1 cellular context compared by ENCODE assay signal in the genomic region with DNA sequence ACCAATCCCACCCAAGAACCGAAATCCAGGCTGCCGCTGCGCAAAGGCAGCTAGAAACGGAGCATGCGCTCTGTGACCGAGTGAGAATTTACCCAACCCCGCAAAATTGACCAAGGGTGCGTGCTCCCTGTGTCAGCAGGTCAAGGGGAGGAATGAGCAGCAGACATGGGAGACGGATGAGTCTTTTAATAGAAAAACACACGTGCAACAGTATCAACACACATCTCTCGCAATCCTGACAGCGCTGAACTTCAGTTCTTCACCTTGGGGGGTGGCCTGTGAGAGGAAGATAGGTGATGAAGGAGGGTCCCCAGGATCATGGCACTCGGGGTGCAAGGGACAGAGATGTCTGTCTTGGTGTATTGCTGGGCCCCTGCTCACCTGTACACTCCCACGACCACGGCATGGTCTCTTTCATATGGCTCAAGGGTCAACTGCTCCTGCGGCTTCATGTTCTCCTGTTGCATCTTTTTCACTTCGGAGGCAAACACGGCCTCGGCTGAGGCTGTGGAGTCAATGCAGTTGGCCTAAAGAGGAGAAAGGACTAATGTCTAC.
TF ChIP-seq lines count a peak whose summit lies in the region.

No MANE protein-coding gene starts in this region.

TF ChIP-seq in GM12878, 131 proteins besides CTCF, POLR2A, EP300 and RAD21 (continues in another document):
- TF ChIP-seq, protein P1, sequence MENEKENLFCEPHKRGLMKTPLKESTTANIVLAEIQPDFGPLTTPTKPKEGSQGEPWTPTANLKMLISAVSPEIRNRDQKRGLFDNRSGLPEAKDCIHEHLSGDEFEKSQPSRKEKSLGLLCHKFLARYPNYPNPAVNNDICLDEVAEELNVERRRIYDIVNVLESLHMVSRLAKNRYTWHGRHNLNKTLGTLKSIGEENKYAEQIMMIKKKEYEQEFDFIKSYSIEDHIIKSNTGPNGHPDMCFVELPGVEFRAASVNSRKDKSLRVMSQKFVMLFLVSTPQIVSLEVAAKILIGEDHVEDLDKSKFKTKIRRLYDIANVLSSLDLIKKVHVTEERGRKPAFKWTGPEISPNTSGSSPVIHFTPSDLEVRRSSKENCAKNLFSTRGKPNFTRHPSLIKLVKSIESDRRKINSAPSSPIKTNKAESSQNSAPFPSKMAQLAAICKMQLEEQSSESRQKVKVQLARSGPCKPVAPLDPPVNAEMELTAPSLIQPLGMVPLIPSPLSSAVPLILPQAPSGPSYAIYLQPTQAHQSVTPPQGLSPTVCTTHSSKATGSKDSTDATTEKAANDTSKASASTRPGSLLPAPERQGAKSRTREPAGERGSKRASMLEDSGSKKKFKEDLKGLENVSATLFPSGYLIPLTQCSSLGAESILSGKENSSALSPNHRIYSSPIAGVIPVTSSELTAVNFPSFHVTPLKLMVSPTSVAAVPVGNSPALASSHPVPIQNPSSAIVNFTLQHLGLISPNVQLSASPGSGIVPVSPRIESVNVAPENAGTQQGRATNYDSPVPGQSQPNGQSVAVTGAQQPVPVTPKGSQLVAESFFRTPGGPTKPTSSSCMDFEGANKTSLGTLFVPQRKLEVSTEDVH (IDR thresholded peaks at IDR 0.05; ENCODE audit: low read depth, partially characterized antibody) = no peak
- TF ChIP-seq, protein P2, sequence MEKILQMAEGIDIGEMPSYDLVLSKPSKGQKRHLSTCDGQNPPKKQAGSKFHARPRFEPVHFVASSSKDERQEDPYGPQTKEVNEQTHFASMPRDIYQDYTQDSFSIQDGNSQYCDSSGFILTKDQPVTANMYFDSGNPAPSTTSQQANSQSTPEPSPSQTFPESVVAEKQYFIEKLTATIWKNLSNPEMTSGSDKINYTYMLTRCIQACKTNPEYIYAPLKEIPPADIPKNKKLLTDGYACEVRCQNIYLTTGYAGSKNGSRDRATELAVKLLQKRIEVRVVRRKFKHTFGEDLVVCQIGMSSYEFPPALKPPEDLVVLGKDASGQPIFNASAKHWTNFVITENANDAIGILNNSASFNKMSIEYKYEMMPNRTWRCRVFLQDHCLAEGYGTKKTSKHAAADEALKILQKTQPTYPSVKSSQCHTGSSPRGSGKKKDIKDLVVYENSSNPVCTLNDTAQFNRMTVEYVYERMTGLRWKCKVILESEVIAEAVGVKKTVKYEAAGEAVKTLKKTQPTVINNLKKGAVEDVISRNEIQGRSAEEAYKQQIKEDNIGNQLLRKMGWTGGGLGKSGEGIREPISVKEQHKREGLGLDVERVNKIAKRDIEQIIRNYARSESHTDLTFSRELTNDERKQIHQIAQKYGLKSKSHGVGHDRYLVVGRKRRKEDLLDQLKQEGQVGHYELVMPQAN (conservative IDR thresholded peaks at IDR 0.05) = peak; percentile 28; the same call in 1 of the 2 replicates
- TF ChIP-seq EED (IDR thresholded peaks at IDR 0.05; ENCODE audit: low read depth) (no peak), IRF4 (IDR thresholded peaks at IDR 0.05; ENCODE audit: low read depth, low read length) (no peak), CREB1 (IDR thresholded peaks at IDR 0.05; ENCODE audit: low read depth) (no peak), MTA3 (IDR thresholded peaks at IDR 0.05; ENCODE audit: borderline replicate concordance, low read length) (no peak), ZNF24 (IDR thresholded peaks at IDR 0.05) (peak; percentile 36; the same call in 1 of the 2 replicates), SMARCA5 (IDR thresholded peaks at IDR 0.05) (0 out of 2 replicates have a peak, but pooled peaks have one; percentile 42), LARP7 (IDR thresholded peaks at IDR 0.05) (0 out of 2 replicates have a peak, but pooled peaks have one; percentile 24), CREM (IDR thresholded peaks at IDR 0.05; ENCODE audit: low read depth) (no peak), PAX5 (IDR thresholded peaks at IDR 0.05; ENCODE audit: borderline replicate concordance, low read depth, low read length) (no peak), ETV6 (conservative IDR thresholded peaks at IDR 0.05 in 1 of 2, IDR thresholded peaks at IDR 0.05 in 1 of 2; ENCODE audit: borderline replicate concordance in 1 of 2, low read depth in 1 of 2) (no peak), MEF2A (IDR thresholded peaks at IDR 0.05; ENCODE audit: insufficient read depth, low read depth, low read length) (no peak), FOXM1 (IDR thresholded peaks at IDR 0.05; ENCODE audit: low read depth, low read length) (no peak), MYC (IDR thresholded peaks at IDR 0.05; ENCODE audit: insufficient read depth, insufficient read length, insufficient replicate concordance, low read length, severe bottlenecking) (no peak), ZZZ3 (IDR thresholded peaks at IDR 0.05; ENCODE audit: control insufficient read depth, insufficient read length, low read depth) (no peak), EGR1 (IDR thresholded peaks at IDR 0.05; ENCODE audit: borderline replicate concordance in 1 of 2, low read depth in 2 of 2, low read length in 2 of 2) (no peak)
- TF ChIP-seq, protein P3, sequence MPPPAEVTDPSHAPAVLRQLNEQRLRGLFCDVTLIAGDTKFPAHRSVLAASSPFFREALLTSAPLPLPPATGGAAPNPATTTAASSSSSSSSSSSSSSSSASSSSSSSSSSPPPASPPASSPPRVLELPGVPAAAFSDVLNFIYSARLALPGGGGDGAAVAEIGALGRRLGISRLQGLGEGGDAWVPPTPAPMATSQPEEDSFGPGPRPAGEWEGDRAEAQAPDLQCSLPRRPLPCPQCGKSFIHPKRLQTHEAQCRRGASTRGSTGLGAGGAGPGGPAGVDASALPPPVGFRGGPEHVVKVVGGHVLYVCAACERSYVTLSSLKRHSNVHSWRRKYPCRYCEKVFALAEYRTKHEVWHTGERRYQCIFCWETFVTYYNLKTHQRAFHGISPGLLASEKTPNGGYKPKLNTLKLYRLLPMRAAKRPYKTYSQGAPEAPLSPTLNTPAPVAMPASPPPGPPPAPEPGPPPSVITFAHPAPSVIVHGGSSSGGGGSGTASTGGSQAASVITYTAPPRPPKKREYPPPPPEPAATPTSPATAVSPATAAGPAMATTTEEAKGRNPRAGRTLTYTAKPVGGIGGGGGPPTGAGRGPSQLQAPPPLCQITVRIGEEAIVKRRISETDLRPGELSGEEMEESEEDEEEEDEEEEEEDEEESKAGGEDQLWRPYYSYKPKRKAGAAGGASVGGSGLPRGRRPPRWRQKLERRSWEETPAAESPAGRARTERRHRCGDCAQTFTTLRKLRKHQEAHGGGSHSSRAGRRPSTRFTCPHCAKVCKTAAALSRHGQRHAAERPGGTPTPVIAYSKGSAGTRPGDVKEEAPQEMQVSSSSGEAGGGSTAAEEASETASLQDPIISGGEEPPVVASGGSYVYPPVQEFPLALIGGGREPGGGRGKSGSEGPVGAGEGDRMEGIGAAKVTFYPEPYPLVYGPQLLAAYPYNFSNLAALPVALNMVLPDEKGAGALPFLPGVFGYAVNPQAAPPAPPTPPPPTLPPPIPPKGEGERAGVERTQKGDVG (CRISPR knock-in tag; IDR thresholded peaks at IDR 0.05) = no peak
- TF ChIP-seq, protein P4, sequence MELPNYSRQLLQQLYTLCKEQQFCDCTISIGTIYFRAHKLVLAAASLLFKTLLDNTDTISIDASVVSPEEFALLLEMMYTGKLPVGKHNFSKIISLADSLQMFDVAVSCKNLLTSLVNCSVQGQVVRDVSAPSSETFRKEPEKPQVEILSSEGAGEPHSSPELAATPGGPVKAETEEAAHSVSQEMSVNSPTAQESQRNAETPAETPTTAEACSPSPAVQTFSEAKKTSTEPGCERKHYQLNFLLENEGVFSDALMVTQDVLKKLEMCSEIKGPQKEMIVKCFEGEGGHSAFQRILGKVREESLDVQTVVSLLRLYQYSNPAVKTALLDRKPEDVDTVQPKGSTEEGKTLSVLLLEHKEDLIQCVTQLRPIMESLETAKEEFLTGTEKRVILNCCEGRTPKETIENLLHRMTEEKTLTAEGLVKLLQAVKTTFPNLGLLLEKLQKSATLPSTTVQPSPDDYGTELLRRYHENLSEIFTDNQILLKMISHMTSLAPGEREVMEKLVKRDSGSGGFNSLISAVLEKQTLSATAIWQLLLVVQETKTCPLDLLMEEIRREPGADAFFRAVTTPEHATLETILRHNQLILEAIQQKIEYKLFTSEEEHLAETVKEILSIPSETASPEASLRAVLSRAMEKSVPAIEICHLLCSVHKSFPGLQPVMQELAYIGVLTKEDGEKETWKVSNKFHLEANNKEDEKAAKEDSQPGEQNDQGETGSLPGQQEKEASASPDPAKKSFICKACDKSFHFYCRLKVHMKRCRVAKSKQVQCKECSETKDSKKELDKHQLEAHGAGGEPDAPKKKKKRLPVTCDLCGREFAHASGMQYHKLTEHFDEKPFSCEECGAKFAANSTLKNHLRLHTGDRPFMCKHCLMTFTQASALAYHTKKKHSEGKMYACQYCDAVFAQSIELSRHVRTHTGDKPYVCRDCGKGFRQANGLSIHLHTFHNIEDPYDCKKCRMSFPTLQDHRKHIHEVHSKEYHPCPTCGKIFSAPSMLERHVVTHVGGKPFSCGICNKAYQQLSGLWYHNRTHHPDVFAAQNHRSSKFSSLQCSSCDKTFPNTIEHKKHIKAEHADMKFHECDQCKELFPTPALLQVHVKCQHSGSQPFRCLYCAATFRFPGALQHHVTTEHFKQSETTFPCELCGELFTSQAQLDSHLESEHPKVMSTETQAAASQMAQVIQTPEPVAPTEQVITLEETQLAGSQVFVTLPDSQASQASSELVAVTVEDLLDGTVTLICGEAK (IDR thresholded peaks at IDR 0.05; ENCODE audit: borderline replicate concordance) = no peak
- TF ChIP-seq, protein P5, sequence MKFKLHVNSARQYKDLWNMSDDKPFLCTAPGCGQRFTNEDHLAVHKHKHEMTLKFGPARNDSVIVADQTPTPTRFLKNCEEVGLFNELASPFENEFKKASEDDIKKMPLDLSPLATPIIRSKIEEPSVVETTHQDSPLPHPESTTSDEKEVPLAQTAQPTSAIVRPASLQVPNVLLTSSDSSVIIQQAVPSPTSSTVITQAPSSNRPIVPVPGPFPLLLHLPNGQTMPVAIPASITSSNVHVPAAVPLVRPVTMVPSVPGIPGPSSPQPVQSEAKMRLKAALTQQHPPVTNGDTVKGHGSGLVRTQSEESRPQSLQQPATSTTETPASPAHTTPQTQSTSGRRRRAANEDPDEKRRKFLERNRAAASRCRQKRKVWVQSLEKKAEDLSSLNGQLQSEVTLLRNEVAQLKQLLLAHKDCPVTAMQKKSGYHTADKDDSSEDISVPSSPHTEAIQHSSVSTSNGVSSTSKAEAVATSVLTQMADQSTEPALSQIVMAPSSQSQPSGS (IDR thresholded peaks at IDR 0.05; ENCODE audit: low read length) = no peak
- TF ChIP-seq, protein P6, sequence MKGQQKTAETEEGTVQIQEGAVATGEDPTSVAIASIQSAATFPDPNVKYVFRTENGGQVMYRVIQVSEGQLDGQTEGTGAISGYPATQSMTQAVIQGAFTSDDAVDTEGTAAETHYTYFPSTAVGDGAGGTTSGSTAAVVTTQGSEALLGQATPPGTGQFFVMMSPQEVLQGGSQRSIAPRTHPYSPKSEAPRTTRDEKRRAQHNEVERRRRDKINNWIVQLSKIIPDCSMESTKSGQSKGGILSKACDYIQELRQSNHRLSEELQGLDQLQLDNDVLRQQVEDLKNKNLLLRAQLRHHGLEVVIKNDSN (IDR thresholded peaks at IDR 0.05; ENCODE audit: borderline replicate concordance, extremely low read length, insufficient read depth, low read depth, low read length) = no peak
- TF ChIP-seq, protein P7, sequence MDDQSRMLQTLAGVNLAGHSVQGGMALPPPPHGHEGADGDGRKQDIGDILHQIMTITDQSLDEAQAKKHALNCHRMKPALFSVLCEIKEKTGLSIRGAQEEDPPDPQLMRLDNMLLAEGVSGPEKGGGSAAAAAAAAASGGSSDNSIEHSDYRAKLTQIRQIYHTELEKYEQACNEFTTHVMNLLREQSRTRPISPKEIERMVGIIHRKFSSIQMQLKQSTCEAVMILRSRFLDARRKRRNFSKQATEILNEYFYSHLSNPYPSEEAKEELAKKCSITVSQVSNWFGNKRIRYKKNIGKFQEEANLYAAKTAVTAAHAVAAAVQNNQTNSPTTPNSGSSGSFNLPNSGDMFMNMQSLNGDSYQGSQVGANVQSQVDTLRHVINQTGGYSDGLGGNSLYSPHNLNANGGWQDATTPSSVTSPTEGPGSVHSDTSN (IDR thresholded peaks at IDR 0.05; ENCODE audit: insufficient replicate concordance, low read depth, low read length) = no peak
- TF ChIP-seq, protein P8, sequence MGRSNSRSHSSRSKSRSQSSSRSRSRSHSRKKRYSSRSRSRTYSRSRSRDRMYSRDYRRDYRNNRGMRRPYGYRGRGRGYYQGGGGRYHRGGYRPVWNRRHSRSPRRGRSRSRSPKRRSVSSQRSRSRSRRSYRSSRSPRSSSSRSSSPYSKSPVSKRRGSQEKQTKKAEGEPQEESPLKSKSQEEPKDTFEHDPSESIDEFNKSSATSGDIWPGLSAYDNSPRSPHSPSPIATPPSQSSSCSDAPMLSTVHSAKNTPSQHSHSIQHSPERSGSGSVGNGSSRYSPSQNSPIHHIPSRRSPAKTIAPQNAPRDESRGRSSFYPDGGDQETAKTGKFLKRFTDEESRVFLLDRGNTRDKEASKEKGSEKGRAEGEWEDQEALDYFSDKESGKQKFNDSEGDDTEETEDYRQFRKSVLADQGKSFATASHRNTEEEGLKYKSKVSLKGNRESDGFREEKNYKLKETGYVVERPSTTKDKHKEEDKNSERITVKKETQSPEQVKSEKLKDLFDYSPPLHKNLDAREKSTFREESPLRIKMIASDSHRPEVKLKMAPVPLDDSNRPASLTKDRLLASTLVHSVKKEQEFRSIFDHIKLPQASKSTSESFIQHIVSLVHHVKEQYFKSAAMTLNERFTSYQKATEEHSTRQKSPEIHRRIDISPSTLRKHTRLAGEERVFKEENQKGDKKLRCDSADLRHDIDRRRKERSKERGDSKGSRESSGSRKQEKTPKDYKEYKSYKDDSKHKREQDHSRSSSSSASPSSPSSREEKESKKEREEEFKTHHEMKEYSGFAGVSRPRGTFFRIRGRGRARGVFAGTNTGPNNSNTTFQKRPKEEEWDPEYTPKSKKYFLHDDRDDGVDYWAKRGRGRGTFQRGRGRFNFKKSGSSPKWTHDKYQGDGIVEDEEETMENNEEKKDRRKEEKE (IDR thresholded peaks at IDR 0.05) = 0 out of 2 replicates have a peak, but pooled peaks have one; percentile 30
- TF ChIP-seq, protein P9, sequence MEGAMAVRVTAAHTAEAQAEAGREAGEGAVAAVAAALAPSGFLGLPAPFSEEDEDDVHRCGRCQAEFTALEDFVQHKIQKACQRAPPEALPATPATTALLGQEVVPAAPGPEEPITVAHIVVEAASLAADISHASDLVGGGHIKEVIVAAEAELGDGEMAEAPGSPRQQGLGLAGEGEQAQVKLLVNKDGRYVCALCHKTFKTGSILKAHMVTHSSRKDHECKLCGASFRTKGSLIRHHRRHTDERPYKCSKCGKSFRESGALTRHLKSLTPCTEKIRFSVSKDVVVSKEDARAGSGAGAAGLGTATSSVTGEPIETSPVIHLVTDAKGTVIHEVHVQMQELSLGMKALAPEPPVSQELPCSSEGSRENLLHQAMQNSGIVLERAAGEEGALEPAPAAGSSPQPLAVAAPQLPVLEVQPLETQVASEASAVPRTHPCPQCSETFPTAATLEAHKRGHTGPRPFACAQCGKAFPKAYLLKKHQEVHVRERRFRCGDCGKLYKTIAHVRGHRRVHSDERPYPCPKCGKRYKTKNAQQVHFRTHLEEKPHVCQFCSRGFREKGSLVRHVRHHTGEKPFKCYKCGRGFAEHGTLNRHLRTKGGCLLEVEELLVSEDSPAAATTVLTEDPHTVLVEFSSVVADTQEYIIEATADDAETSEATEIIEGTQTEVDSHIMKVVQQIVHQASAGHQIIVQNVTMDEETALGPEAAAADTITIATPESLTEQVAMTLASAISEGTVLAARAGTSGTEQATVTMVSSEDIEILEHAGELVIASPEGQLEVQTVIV (IDR thresholded peaks at IDR 0.05; ENCODE audit: borderline replicate concordance, partially characterized antibody) = no peak
